ENCODE assay signal across 18 cellular contexts in genomic region chr3:46917257-46917656, GRCh38. TPM values are rescaled to one million over a fixed set of nuclear protein-coding genes. Genes with fewer than 3 reads are reported as not detected.
"Had no signal": no experiment of that assay in that cellular context is flagged by ENCODE, and none has a peak within 500 bp of the region (broad histone marks: within the 10 kb centered on the region; RNA-seq: fewer than 3 reads in every experiment).

No MANE protein-coding gene starts in this region.

- DNase-seq: activated B cell treated with CpG ODN at 0.5 μM for 24 hours; activated CD4-positive, alpha-beta memory T cell treated with anti-CD3 and anti-CD28 coated beads, Interleukin-2, amount 10 ng/mL, durations not matched to agents 7 days and 5 days; activated CD4-positive, alpha-beta T cell treated with anti-CD3 and anti-CD28 coated beads for 4 hours; erythroblast; midbrain; occipital lobe; stomach; T-cell; T-helper 9 cell; upper lobe of left lung had no signal

- H3K27ac ChIP-seq: ascending aorta, coronary artery, stomach, upper lobe of left lung had no signal

- H3K27me3 ChIP-seq: ascending aorta, stomach, upper lobe of left lung had no signal

- H3K9me3 ChIP-seq: ascending aorta, stomach, upper lobe of left lung had no signal

- H3K4me3 ChIP-seq: ascending aorta, coronary artery, stomach, upper lobe of left lung had no signal

- H3K4me1 ChIP-seq: ascending aorta had no signal

- ATAC-seq: T-cell had no signal

- FAIRE-seq: endometrium, frontal cortex, keratinocyte had no signal

RNA-seq across cellular contexts. Expression of gene PTH1R, which starts 39.7 kb away (rescaled TPM):
- total RNA-seq: activated B cell treated with CpG ODN at 0.5 μM for 24 hours; activated CD4-positive, alpha-beta memory T cell treated with anti-CD3 and anti-CD28 coated beads, Interleukin-2, amount 10 ng/mL, durations not matched to agents 7 days and 5 days had no signal
- polyA plus RNA-seq: keratinocyte, neural cell had no signal

RNA-seq across cellular contexts. Expression of gene MYL3, which starts 54.0 kb away (rescaled TPM):
- total RNA-seq: activated B cell treated with CpG ODN at 0.5 μM for 24 hours; activated CD4-positive, alpha-beta memory T cell treated with anti-CD3 and anti-CD28 coated beads, Interleukin-2, amount 10 ng/mL, durations not matched to agents 7 days and 5 days; frontal cortex; lung microvascular endothelial cell; occipital lobe; progenitor cell of endocrine pancreas; T-cell had no signal
- polyA plus RNA-seq: keratinocyte had no signal
